ENCODE assay signal across 38 cellular contexts in the genomic region with DNA sequence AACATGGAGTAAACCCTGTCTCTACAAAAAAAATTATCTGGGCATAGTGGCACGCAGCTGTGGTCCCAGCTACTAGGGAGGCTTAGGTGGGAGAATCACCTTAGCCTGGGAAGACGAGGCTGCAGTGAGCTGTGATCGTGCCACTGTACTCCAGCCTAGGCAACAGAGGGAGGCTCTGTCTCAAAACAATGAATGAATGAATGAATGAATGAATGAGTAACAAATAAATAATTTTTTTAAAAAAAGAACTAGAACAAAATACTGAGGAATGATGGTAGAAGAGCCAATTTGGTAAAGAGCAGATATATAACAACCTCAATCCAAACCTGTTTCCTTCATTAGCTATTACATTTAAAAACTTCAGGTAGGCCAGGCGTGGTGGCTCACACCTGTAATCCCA.
"Had no signal": no experiment of that assay in that cellular context is flagged by ENCODE, and none has a peak within 500 bp of the region (broad histone marks: within the 10 kb centered on the region; RNA-seq: fewer than 3 reads in every experiment).

No MANE protein-coding gene starts in this region.

- H3K4me3 ChIP-seq: ascending aorta, cardiac muscle cell had no signal

- H3K27ac ChIP-seq: ascending aorta, cardiac muscle cell, VCaP had no signal

- H3K27ac Mint-ChIP-seq: activated B cell treated with CpG ODN at 0.5 μM for 24 hours; activated CD4-positive, alpha-beta memory T cell treated with anti-CD3 and anti-CD28 coated beads for 36 hours; activated CD4-positive, alpha-beta T cell treated with anti-CD3 and anti-CD28 coated beads, Interleukin-2, amount 10 ng/mL, durations not matched to agents 24 days and 14 days; activated CD8-positive, alpha-beta T cell treated with anti-CD3 and anti-CD28 coated beads for 36 hours; activated naive CD4-positive, alpha-beta T cell treated with anti-CD3 and anti-CD28 coated beads, Interleukin-2, amount 10 ng/mL, durations not matched to agents 7 days and 5 days; activated naive CD4-positive, alpha-beta T cell treated with anti-CD3 and anti-CD28 coated beads, Interleukin-2, amount 50 U/mL, for 24 hours; activated naive CD8-positive, alpha-beta T cell; activated naive CD8-positive, alpha-beta T cell treated with anti-CD3 and anti-CD28 coated beads, Interleukin-2, amount 10 ng/mL, durations not matched to agents 7 days and 5 days; activated naive CD8-positive, alpha-beta T cell treated with anti-CD3 and anti-CD28 coated beads, Interleukin-2, amount 50 U/mL, for 24 hours; activated T-cell treated with anti-CD3 and anti-CD28 coated beads, Interleukin-2, amount 50 U/mL, for 72 hours; activated T-helper 1 cell treated with anti-CD3 and anti-CD28 coated beads, Interleukin-12 subunit alpha, Interleukin-12 subunit beta, Interleukin-2, Interleukin-4 antibody, amounts not matched to agents 30 ng/mL and 10 ng/mL and 1 ng/mL, durations not matched to agents 14 hours and 24 hours and 36 hours; activated T-helper 2 cell treated with anti-CD3 and anti-CD28 coated beads, Interferon-gamma antibody, Interleukin-2, Interleukin-4, amounts not matched to agents 10 μg/mL and 5 μg/mL and 100 μg/mL, durations not matched to agents 14 hours and 24 hours and 36 hours; brain; T-cell; T-helper 2 cell treated with Interferon-gamma antibody and Interleukin-4, amounts not matched to agents 5 μg/mL and 100 μg/mL, for 36 hours had no signal

- ATAC-seq: activated CD8-positive, alpha-beta T cell treated with anti-CD3 and anti-CD28 coated beads for 36 hours; activated naive CD8-positive, alpha-beta T cell treated with anti-CD3 and anti-CD28 coated beads, Interleukin-2, amount 50 U/mL, for 24 hours; activated T-cell treated with anti-CD3 and anti-CD28 coated beads, Interleukin-2, amount 50 U/mL, for 4 hours; activated T-cell treated with anti-CD3 and anti-CD28 coated beads, Interleukin-2, amount 50 U/mL, for 72 hours; T-cell had no signal

- H3K27me3 Mint-ChIP-seq: activated B cell treated with CpG ODN at 0.5 μM for 24 hours; activated CD4-positive, alpha-beta memory T cell treated with anti-CD3 and anti-CD28 coated beads for 36 hours; activated CD4-positive, alpha-beta T cell treated with anti-CD3 and anti-CD28 coated beads, Interleukin-2, amount 10 ng/mL, durations not matched to agents 24 days and 14 days; activated CD8-positive, alpha-beta T cell treated with anti-CD3 and anti-CD28 coated beads for 36 hours; activated naive CD4-positive, alpha-beta T cell treated with anti-CD3 and anti-CD28 coated beads, Interleukin-2, amount 10 ng/mL, durations not matched to agents 7 days and 5 days; activated naive CD4-positive, alpha-beta T cell treated with anti-CD3 and anti-CD28 coated beads, Interleukin-2, amount 50 U/mL, for 24 hours; activated naive CD8-positive, alpha-beta T cell; activated naive CD8-positive, alpha-beta T cell treated with anti-CD3 and anti-CD28 coated beads, Interleukin-2, amount 10 ng/mL, durations not matched to agents 7 days and 5 days; activated naive CD8-positive, alpha-beta T cell treated with anti-CD3 and anti-CD28 coated beads, Interleukin-2, amount 50 U/mL, for 24 hours; brain; central memory CD8-positive, alpha-beta T cell; T-cell had no signal

- H3K36me3 ChIP-seq: cardiac muscle cell had no signal

- H3K4me3 Mint-ChIP-seq: activated B cell treated with CpG ODN at 0.5 μM for 24 hours; activated CD4-positive, alpha-beta memory T cell treated with anti-CD3 and anti-CD28 coated beads for 36 hours; activated CD4-positive, alpha-beta T cell treated with anti-CD3 and anti-CD28 coated beads, Interleukin-2, amount 10 ng/mL, durations not matched to agents 24 days and 14 days; activated CD8-positive, alpha-beta T cell treated with anti-CD3 and anti-CD28 coated beads for 36 hours; activated naive CD4-positive, alpha-beta T cell treated with anti-CD3 and anti-CD28 coated beads, Interleukin-2, amount 10 ng/mL, durations not matched to agents 7 days and 5 days; activated naive CD4-positive, alpha-beta T cell treated with anti-CD3 and anti-CD28 coated beads, Interleukin-2, amount 50 U/mL, for 24 hours; activated naive CD8-positive, alpha-beta T cell; activated naive CD8-positive, alpha-beta T cell treated with anti-CD3 and anti-CD28 coated beads, Interleukin-2, amount 10 ng/mL, durations not matched to agents 7 days and 5 days; activated naive CD8-positive, alpha-beta T cell treated with anti-CD3 and anti-CD28 coated beads, Interleukin-2, amount 50 U/mL, for 24 hours; activated T-cell treated with anti-CD3 and anti-CD28 coated beads, Interleukin-2, amount 50 U/mL, for 4 hours; activated T-cell treated with anti-CD3 and anti-CD28 coated beads, Interleukin-2, amount 50 U/mL, for 72 hours; activated T-helper 1 cell treated with anti-CD3 and anti-CD28 coated beads, Interleukin-12 subunit alpha, Interleukin-12 subunit beta, Interleukin-2, Interleukin-4 antibody, amounts not matched to agents 30 ng/mL and 10 ng/mL and 1 ng/mL, durations not matched to agents 14 hours and 24 hours and 36 hours; brain; central memory CD8-positive, alpha-beta T cell; T-cell; T-helper 2 cell treated with Interferon-gamma antibody and Interleukin-4, amounts not matched to agents 5 μg/mL and 100 μg/mL, for 36 hours had no signal

- FAIRE-seq: bronchial epithelial cell, TTC549 had no signal

- H3K4me1 Mint-ChIP-seq: activated B cell treated with CpG ODN at 0.5 μM for 24 hours; activated naive CD4-positive, alpha-beta T cell treated with anti-CD3 and anti-CD28 coated beads, Interleukin-2, amount 10 ng/mL, durations not matched to agents 7 days and 5 days; activated naive CD8-positive, alpha-beta T cell treated with anti-CD3 and anti-CD28 coated beads, Interleukin-2, amount 50 U/mL, for 24 hours; brain had no signal

- H3K9me3 ChIP-seq: ascending aorta had no signal

- DNase-seq: activated B cell treated with CpG ODN at 0.5 μM for 24 hours; activated CD4-positive, alpha-beta memory T cell treated with anti-CD3 and anti-CD28 coated beads for 36 hours; activated CD4-positive, alpha-beta T cell treated with anti-CD3 and anti-CD28 coated beads for 4 hours; activated CD4-positive, alpha-beta T cell treated with anti-CD3 and anti-CD28 coated beads, Interleukin-2, amount 10 ng/mL, durations not matched to agents 24 days and 14 days; activated CD4-positive, alpha-beta T cell treated with anti-CD3 and anti-CD28 coated beads, Interleukin-2, amount 50 U/mL, for 1 hour; activated CD4-positive, alpha-beta T cell treated with anti-CD3 and anti-CD28 coated beads, Interleukin-2, amount 50 U/mL, for 4 hours; activated CD4-positive, CD25-positive, alpha-beta regulatory T cell treated with anti-CD3 and anti-CD28 coated beads, Interleukin-2, amount 50 U/mL, for 72 hours; activated CD8-positive, alpha-beta memory T cell treated with anti-CD3 and anti-CD28 coated beads, Interleukin-2, amount 50 U/mL, for 4 hours; activated CD8-positive, alpha-beta T cell treated with anti-CD3 and anti-CD28 coated beads for 36 hours; activated effector memory CD4-positive, alpha-beta T cell treated with Interleukin-2 at 50 U/mL for 16 hours; activated gamma-delta T cell; activated naive CD4-positive, alpha-beta T cell treated with anti-CD3 and anti-CD28 coated beads, Interleukin-2, amount 10 ng/mL, durations not matched to agents 7 days and 5 days; activated naive CD4-positive, alpha-beta T cell treated with Interleukin-2 at 50 U/mL for 16 hours; activated naive CD8-positive, alpha-beta T cell treated with anti-CD3 and anti-CD28 coated beads, Interleukin-2, amount 10 ng/mL, durations not matched to agents 7 days and 5 days; activated naive CD8-positive, alpha-beta T cell treated with anti-CD3 and anti-CD28 coated beads, Interleukin-2, amount 50 U/mL, for 24 hours; activated T-cell treated with anti-CD3 and anti-CD28 coated beads for 4 hours; activated T-cell treated with anti-CD3 and anti-CD28 coated beads, Interleukin-2, amount 50 U/mL, for 1 hour; activated T-cell treated with anti-CD3 and anti-CD28 coated beads, Interleukin-2, amount 50 U/mL, for 4 hours; activated T-cell treated with anti-CD3 and anti-CD28 coated beads, Interleukin-2, amount 50 U/mL, for 72 hours; amygdala; anterior cingulate cortex; caudate nucleus; cerebellar nuclear complex; T-cell; T-helper 2 cell; T-helper 9 cell had no signal

- H3K27me3 ChIP-seq: ascending aorta, cardiac muscle cell had no signal

- H3K4me1 ChIP-seq: ascending aorta had no signal
